1 cellular context compared by ENCODE assay signal in genomic region chr11:57543601-57544000, GRCh38.
TF ChIP-seq lines count a peak whose summit lies in the region.

No MANE protein-coding gene starts in this region.

TF ChIP-seq in GM23338, 12 proteins besides CTCF, POLR2A, EP300 and RAD21 (continued from another document):
- TF ChIP-seq ZNF462 (CRISPR knock-in tag; IDR thresholded peaks at IDR 0.05) (no peak), EZH2 (IDR thresholded peaks at IDR 0.05; ENCODE audit: low read depth, unreplicated experiment) (no peak), STAT1 (IDR thresholded peaks at IDR 0.05; ENCODE audit: unreplicated experiment) (no peak), POLR2AphosphoS5 (IDR thresholded peaks at IDR 0.05; ENCODE audit: low read depth) (no peak), ZNF114 (CRISPR knock-in tag; IDR thresholded peaks at IDR 0.05) (no peak)
